9 cellular contexts compared by ENCODE assay signal in the genomic region with DNA sequence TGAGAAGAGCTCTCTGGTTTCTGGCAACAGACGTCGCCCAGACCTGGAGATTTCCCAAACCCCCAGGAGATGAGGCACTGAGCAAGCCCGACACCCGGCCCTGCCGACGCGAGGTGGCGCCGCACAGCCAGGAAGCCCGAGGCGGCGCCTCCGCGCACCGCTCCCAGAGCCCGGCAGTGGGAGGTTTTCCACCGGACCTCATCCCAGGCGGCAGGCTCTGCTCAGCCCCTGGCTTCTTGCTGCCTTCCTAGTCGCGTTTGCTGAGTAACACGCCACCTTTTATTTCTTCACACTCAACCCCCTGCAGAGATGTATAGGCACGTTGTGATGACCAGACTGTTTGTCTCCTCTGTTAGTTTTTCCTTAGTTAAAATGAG. TPM values are rescaled to one million over a fixed set of nuclear protein-coding genes. Genes with fewer than 3 reads are reported as not detected.
A peak's percentile ranks its signal among the peaks of the same experiment; 100 is the strongest.
DNase-seq lines count a peak whose midpoint lies in the region; ATAC-seq and TF ChIP-seq lines count a peak whose summit lies in the region.
"Had no signal": no experiment of that assay in that cellular context is flagged by ENCODE, and none has a peak within 500 bp of the region (broad histone marks: within the 10 kb centered on the region; RNA-seq: fewer than 3 reads in every experiment).

No MANE protein-coding gene starts in this region.

- DNase-seq in NOMO-1 (lab: John Stamatoyannopoulos, UW; ENCODE audit: unreplicated experiment in 2 of 2) (peak; percentile 15 to 40), NOMO-1 treated with dmso at 0.1 percent for 144 hours (lab: John Stamatoyannopoulos, UW; ENCODE audit: unreplicated experiment) (no peak), MG63 (peak; percentile 87), T1000 (lab: John Stamatoyannopoulos, UW) (peak; percentile 49), fibroblast of peridontal ligament (ENCODE audit: extremely low read depth) (peak; percentile 10)

- no peaks in the 10 kb centered on the region for H3K9me3 ChIP-seq in MG63

- no peak overlapping the region for H3K4me3 ChIP-seq in MG63

- no peaks in the 10 kb centered on the region for H3K36me3 ChIP-seq in MG63

- no peak overlapping the region for H3K27ac Mint-ChIP-seq in nephron
- H3K27ac Mint-ChIP-seq: activated naive CD8-positive, alpha-beta T cell had no signal

- peaks cover 59% of the 10 kb centered on the region for H3K27me3 Mint-ChIP-seq in nephron (ENCODE audit: low read depth)

- no peaks in the 10 kb centered on the region for H3K36me3 Mint-ChIP-seq in nephron (ENCODE audit: low read depth)
- H3K36me3 Mint-ChIP-seq: activated naive CD8-positive, alpha-beta T cell had no signal

- ATAC-seq in HG03280 (IDR thresholded peaks at IDR 0.05; ENCODE audit: unreplicated experiment) (no peak), HG03175 (IDR thresholded peaks at IDR 0.05; ENCODE audit: unreplicated experiment) (no peak)

- no peaks in the 10 kb centered on the region for H3K27me3 ChIP-seq in MG63

- H3K9me3 Mint-ChIP-seq in nephron = no peaks in the 10 kb centered on the region

- TF ChIP-seq CTCF in nephron (IDR thresholded peaks at IDR 0.05; ENCODE audit: unreplicated experiment in 3 of 3) = peak; percentile 77 to 92 (median 81)

- no peaks in the 10 kb centered on the region for H3K4me1 Mint-ChIP-seq in nephron

- no peak overlapping the region for H3K4me3 Mint-ChIP-seq in nephron
- H3K4me3 Mint-ChIP-seq: activated naive CD8-positive, alpha-beta T cell had no signal

RNA-seq across cellular contexts. Expression of a gene that starts 56.3 kb away (rescaled TPM):
- total RNA-seq in MG63 (2014; rRNA removed; shearing (Covaris generic); ENCODE audit: low replicate concordance) = 9.2 and 13.4 TPM in 2 replicates
